16 cellular contexts compared by ENCODE assay signal in genomic region chr4:73978886-73979285, GRCh38. TPM values are rescaled to one million over a fixed set of nuclear protein-coding genes. Genes with fewer than 3 reads are reported as not detected.
DNase-seq lines count a peak whose midpoint lies in the region; ATAC-seq, FAIRE-seq and TF ChIP-seq lines count a peak whose summit lies in the region.
"Had no signal": no experiment of that assay in that cellular context is flagged by ENCODE, and none has a peak within 500 bp of the region (broad histone marks: within the 10 kb centered on the region; RNA-seq: fewer than 3 reads in every experiment).

No MANE protein-coding gene starts in this region.

- no peak for FAIRE-seq in A549 (lab: Jason Lieb, UNC)
- FAIRE-seq: GM12892 had no signal

- H3K4me1 ChIP-seq in A549: peaks cover 21% of the 10 kb centered on the region
- H3K4me1 ChIP-seq: parathyroid adenoma had no signal

- no peak for TF ChIP-seq EP300 in A549 (IDR thresholded peaks at IDR 0.05)

- TF ChIP-seq POLR2A in A549 (IDR thresholded peaks at IDR 0.05; ENCODE audit: low read length): no peak

- peak in 1 of 2 experiments; percentile 24; a peak in 1 of 6 replicates for ATAC-seq in A549
- no peak for ATAC-seq in GM18861 (IDR thresholded peaks at IDR 0.05; ENCODE audit: unreplicated experiment)
- ATAC-seq: effector memory CD8-positive, alpha-beta T cell; WTC11 had no signal

- no peak for TF ChIP-seq RAD21 in A549 (conservative IDR thresholded peaks at IDR 0.05 in 1 of 2, IDR thresholded peaks at IDR 0.05 in 1 of 2)

- POLR2A ChIA-PET in A549 (lab: Yijun Ruan, JAX): no interaction called here

- H3K27ac ChIP-seq in A549: peak overlapping the region; percentile 45 to 69; a peak in 5 of 6 replicates
- H3K27ac ChIP-seq: parathyroid adenoma, SJSA1, upper lobe of left lung had no signal

- TF ChIP-seq CTCF in A549 (IDR thresholded peaks at IDR 0.05) (no peak), astrocyte of the spinal cord (IDR thresholded peaks at IDR 0.05; ENCODE audit: low read depth, low read length) (no peak)

- DNase-seq in A549 (ENCODE audit: low read depth in 1 of 2, low spot score in 1 of 2) (peak in 1 of 2 experiments; percentile 45), HS-27A (ENCODE audit: low read depth) (peak; percentile 31), astrocyte of the spinal cord (ENCODE audit: low read depth, low spot score) (peak; percentile 93), hepatic stellate cell (ENCODE audit: low spot score) (peak; percentile 43), anterior cingulate cortex (lab: John Stamatoyannopoulos, UW) (no peak), GF-D8 (lab: John Stamatoyannopoulos, UW) (no peak), activated gamma-delta T cell (lab: John Stamatoyannopoulos, UW) (no peak)
- DNase-seq: effector memory CD8-positive, alpha-beta T cell; H7; NCI-H1092 treated with DMSO at 0.1 percent for 48 hours; upper lobe of left lung had no signal

- H3K4me2 ChIP-seq in A549: peak overlapping the region; percentile 53

- H3K9me3 ChIP-seq in A549: peaks cover 5% of the 10 kb centered on the region; the same call in 1 of the 3 replicates
- H3K9me3 ChIP-seq: SJSA1 had no signal

- in situ Hi-C loops in astrocyte of the spinal cord (cut with HindIII; ENCODE audit: low sequenced_read_pairs): no loop called here

- CTCF ChIA-PET in A549 (lab: Yijun Ruan, JAX): no interaction called here

- H3K4me3 ChIP-seq in A549 (no peak overlapping the region), astrocyte of the spinal cord (ENCODE audit: low read depth, low read length) (no peak overlapping the region)
- H3K4me3 ChIP-seq: SJSA1, upper lobe of left lung had no signal

TF ChIP-seq in A549, 52 proteins besides CTCF, POLR2A, EP300 and RAD21:
- peak; percentile 30 for TF ChIP-seq MAFK (IDR thresholded peaks at IDR 0.05; ENCODE audit: partially characterized antibody)
- no peak for TF ChIP-seq NPAS2 (CRISPR knock-in tag; IDR thresholded peaks at IDR 0.05; ENCODE audit: borderline replicate concordance)

RNA-seq across cellular contexts. Expression of gene PF4, which starts 2.9 kb away (rescaled TPM):
- polyA plus RNA-seq in A549 (2011; rRNA removed) (0.81 and 1.1 TPM in 2 replicates), A549 (2017; fragmentation: RNase III; extraction: RNeasy Plus Mini Kit Qiagen cat#74134 plus additional on column Dnase treatment) (0.87 to 1.7 TPM (median 1.0 TPM) in 3 replicates)
- 0.70 and 1.4 TPM in 2 replicates for polyA plus RNA-seq in A549 (2012; cell fraction: cytosol; rRNA removed)
- polyA plus RNA-seq in A549 (2012; cell fraction: nucleus; rRNA removed): 1.00 and 1.3 TPM in 2 replicates
- 0.83 TPM in 1 of 2 replicates, not detected in the other for polyA minus RNA-seq in A549 (2011; rRNA and poly(A)+ RNA removed)

RNA-seq across cellular contexts. Expression of gene PPBP, which starts 9.1 kb away (rescaled TPM):
- polyA plus RNA-seq in A549 (2011; rRNA removed) (0.16 TPM in 1 of 2 replicates, not detected in the other), A549 (2017; fragmentation: RNase III; extraction: RNeasy Plus Mini Kit Qiagen cat#74134 plus additional on column Dnase treatment) (0.35 TPM in 1 of 3 replicates, not detected in the others)
- 0.11 TPM in 1 of 2 replicates, not detected in the other for polyA plus RNA-seq in A549 (2012; cell fraction: cytosol; rRNA removed)
- not detected in 2 replicates for polyA plus RNA-seq in A549 (2012; cell fraction: nucleus; rRNA removed)
- polyA minus RNA-seq in A549 (2011; rRNA and poly(A)+ RNA removed): not detected in 2 replicates

RNA-seq across cellular contexts. Expression of gene CXCL5, which starts 19.6 kb away (rescaled TPM):
- polyA plus RNA-seq in A549 (2011; rRNA removed) (116 and 195 TPM in 2 replicates), A549 (2017; fragmentation: RNase III; extraction: RNeasy Plus Mini Kit Qiagen cat#74134 plus additional on column Dnase treatment) (107 to 127 TPM (median 120 TPM) in 3 replicates)
- polyA plus RNA-seq in A549 (2012; cell fraction: cytosol; rRNA removed): 38.0 and 38.2 TPM in 2 replicates
- 38.7 and 41.7 TPM in 2 replicates for polyA plus RNA-seq in A549 (2012; cell fraction: nucleus; rRNA removed)
- 24.8 and 27.2 TPM in 2 replicates for polyA minus RNA-seq in A549 (2011; rRNA and poly(A)+ RNA removed)

RNA-seq across cellular contexts. Expression of gene CXCL3, which starts 59.6 kb away (rescaled TPM):
- 14.9 and 17.9 TPM in 2 replicates for polyA plus RNA-seq in A549 (2011; rRNA removed)
- 16.5 and 19.9 TPM in 2 replicates for polyA plus RNA-seq in A549 (2012; cell fraction: cytosol; rRNA removed)
- 19.9 and 29.2 TPM in 2 replicates for polyA plus RNA-seq in A549 (2012; cell fraction: nucleus; rRNA removed)
- 5.1 to 5.5 TPM (median 5.2 TPM) in 3 replicates for polyA plus RNA-seq in A549 (2017; fragmentation: RNase III; extraction: RNeasy Plus Mini Kit Qiagen cat#74134 plus additional on column Dnase treatment)
- polyA minus RNA-seq in A549 (2011; rRNA and poly(A)+ RNA removed): 7.2 and 7.9 TPM in 2 replicates

Comparison
In these comparisons a context has a peak if more than half of its experiments do, and no peak if none do; other contexts are left out.
1. DNase-seq: peak in HS-27A (single experiment), astrocyte of the spinal cord (single experiment) and hepatic stellate cell (single experiment); none in anterior cingulate cortex (0 of 58), GF-D8 (single experiment) and activated gamma-delta T cell (single experiment).